17 cellular contexts compared by ENCODE assay signal in genomic region chr17:76333673-76334505, GRCh38. TPM values are rescaled to one million over a fixed set of nuclear protein-coding genes. Genes with fewer than 3 reads are reported as not detected.
A peak's percentile ranks its signal among the peaks of the same experiment; 100 is the strongest.
DNase-seq lines count a peak whose midpoint lies in the region; ATAC-seq, FAIRE-seq and TF ChIP-seq lines count a peak whose summit lies in the region.
"Had no signal": no experiment of that assay in that cellular context is flagged by ENCODE, and none has a peak within 500 bp of the region (broad histone marks: within the 10 kb centered on the region; RNA-seq: fewer than 3 reads in every experiment).

No MANE protein-coding gene starts in this region.

- peaks cover 28% of the 10 kb centered on the region for H4K20me1 ChIP-seq in HepG2 (ENCODE audit: insufficient read depth, low read length)
- no peaks in the 10 kb centered on the region for H4K20me1 ChIP-seq in K562 (replicated peaks; ENCODE audit: control insufficient read depth, insufficient read depth, low read length)

- TF ChIP-seq EP300 in HepG2 (IDR thresholded peaks at IDR 0.05; ENCODE audit: low read depth in 2 of 2, low read length in 2 of 2) (no peak), HepG2 (CRISPR knock-in tag; IDR thresholded peaks at IDR 0.05; ENCODE audit: borderline replicate concordance) (no peak), K562 (IDR thresholded peaks at IDR 0.05; ENCODE audit: low read length) (no peak)

- TF ChIP-seq POLR2A in HepG2 (IDR thresholded peaks at IDR 0.05; ENCODE audit: insufficient read depth in 1 of 2, low read depth in 2 of 2, low read length in 2 of 2) (no peak), right lobe of liver (IDR thresholded peaks at IDR 0.05) (no peak), K562 (conservative IDR thresholded peaks at IDR 0.05) (no peak)

- in situ Hi-C loops in HepG2 (cut with HindIII; ENCODE audit: extremely low pct_ligation_motif_present, low pct_unique_long_range_greater_than_20kb) (no loop called here), K562 (cut with MboI) (no loop called here)

- intact Hi-C loops in HepG2 (cut with micrococcal nuclease; ENCODE audit: unreplicated experiment) (no loop called here), right lobe of liver (cut with DNase I) (no loop called here), K562 (cut with micrococcal nuclease) (no loop called here)

- H3K27me3 ChIP-seq in HepG2 (ENCODE audit: control insufficient read depth in 1 of 2, insufficient read depth in 2 of 2, low read length in 2 of 2) (no peaks in the 10 kb centered on the region), right lobe of liver (no peaks in the 10 kb centered on the region), K562 (ENCODE audit: control insufficient read depth in 2 of 2, insufficient read depth in 2 of 2, low read length in 2 of 2) (no peaks in the 10 kb centered on the region)
- H3K27me3 ChIP-seq: BLaER1 treated with 17β-estradiol and CSF1 and Interleukin-3, amounts not matched to agents 10 nM and 100 nM; SJCRH30 had no signal

- H3K4me1 ChIP-seq in HepG2 (ENCODE audit: insufficient read depth, low read length) (no peaks in the 10 kb centered on the region), right lobe of liver (peaks cover 0 to 8% (median 4%) of the 10 kb centered on the region in 4 donors), K562 (replicated peaks in 1 of 2; ENCODE audit: control insufficient read depth in 2 of 2, insufficient read depth in 2 of 2, low read length in 2 of 2) (no peaks in the 10 kb centered on the region; a peak in 2 of 5 replicates)
- H3K4me1 ChIP-seq: A549 had no signal

- H3K4me2 ChIP-seq in HepG2 (ENCODE audit: low read depth, low read length): no peak overlapping the region
- H3K4me2 ChIP-seq in K562 (ENCODE audit: insufficient read depth, low read length): no peak overlapping the region
- H3K4me2 ChIP-seq: A549; BLaER1 treated with 17β-estradiol and CSF1 and Interleukin-3, amounts not matched to agents 10 nM and 100 nM had no signal

- 89% methylated on average over 11 of the region's 11 CpGs for WGBS in HepG2 (ENCODE audit: low lambda C conversion rate)
- WGBS in right lobe of liver (ENCODE audit: insufficient coverage, low coverage, low lambda C conversion rate, missing lambda C conversion rate): 73% methylated on average over 10 of the region's 11 CpGs
- WGBS in K562 (ENCODE audit: insufficient coverage, low coverage, missing lambda C conversion rate): 76% methylated on average over 10 of the region's 11 CpGs

- peak overlapping the region; percentile 55 for H3K27ac Mint-ChIP-seq in nephron progenitor cell
- H3K27ac Mint-ChIP-seq in stimulated activated effector memory CD8-positive, alpha-beta T cell treated with anti-CD3 and anti-CD28 coated beads, Interleukin-12 subunit alpha, Interleukin-12 subunit beta, amount 100 ng/mL, for 72 hours: peak overlapping the region; percentile 64

- ATAC-seq in HepG2 (no peak), right lobe of liver (no peak), K562 (no peak), GM18909 (IDR thresholded peaks at IDR 0.05; ENCODE audit: poor library complexity, unreplicated experiment) (no peak), HG03354 (IDR thresholded peaks at IDR 0.05; ENCODE audit: poor library complexity, severe bottlenecking, unreplicated experiment) (no peak)
- ATAC-seq in stimulated activated effector memory CD8-positive, alpha-beta T cell treated with anti-CD3 and anti-CD28 coated beads, Interleukin-12 subunit alpha, Interleukin-12 subunit beta, amount 100 ng/mL, for 72 hours: no peak
- ATAC-seq: PC-3 had no signal

- H3K9ac ChIP-seq in HepG2 (ENCODE audit: insufficient read depth, low read depth, low read length) (no peak overlapping the region), K562 (ENCODE audit: insufficient read depth in 1 of 2, low read depth in 2 of 2, low read length in 2 of 2) (no peak overlapping the region)
- H3K9ac ChIP-seq: BLaER1 treated with 17β-estradiol and CSF1 and Interleukin-3, amounts not matched to agents 10 nM and 100 nM had no signal

- CTCF ChIA-PET in HepG2 (lab: Yijun Ruan, JAX; ENCODE audit: low intra/inter-chr PET ratio, low total read pairs): no interaction called here
- CTCF ChIA-PET in K562 (lab: Yijun Ruan, JAX; ENCODE audit: low intra/inter-chr PET ratio): no interaction called here

- H3K9me3 ChIP-seq in HepG2 (ENCODE audit: low read length) (no peaks in the 10 kb centered on the region), right lobe of liver (no peaks in the 10 kb centered on the region), K562 (replicated peaks; ENCODE audit: control insufficient read depth, insufficient read depth, low read depth, low read length) (no peaks in the 10 kb centered on the region)
- H3K9me3 ChIP-seq: A549; BLaER1 treated with 17β-estradiol and CSF1 and Interleukin-3, amounts not matched to agents 10 nM and 100 nM; SJCRH30 had no signal

- H3K36me3 Mint-ChIP-seq in nephron progenitor cell (ENCODE audit: low read depth): peaks cover 42% of the 10 kb centered on the region
- peaks cover 32% of the 10 kb centered on the region for H3K36me3 Mint-ChIP-seq in stimulated activated effector memory CD8-positive, alpha-beta T cell treated with anti-CD3 and anti-CD28 coated beads, Interleukin-12 subunit alpha, Interleukin-12 subunit beta, amount 100 ng/mL, for 72 hours

- no peak for FAIRE-seq in HepG2 (lab: Jason Lieb, UNC)
- no peak for FAIRE-seq in K562 (lab: Jason Lieb, UNC)
- FAIRE-seq: A549 had no signal

- no TSS peak for BruUV-seq in HepG2 (replicated peaks; lab: Mats Ljungman, UMichigan)
- no TSS peak for BruUV-seq in K562 (replicated peaks; lab: Mats Ljungman, UMichigan)

- H2AFZ ChIP-seq in HepG2 (ENCODE audit: low read length): no peak overlapping the region
- no peak overlapping the region for H2AFZ ChIP-seq in K562 (ENCODE audit: low read depth, low read length)

- peaks cover 33 to 72% of the 10 kb centered on the region in 2 experiments for H3K36me3 ChIP-seq in HepG2 (replicated peaks in 1 of 2; ENCODE audit: control insufficient read depth in 1 of 2, insufficient read depth in 2 of 2, low read length in 2 of 2)
- H3K36me3 ChIP-seq in right lobe of liver: peaks cover 0 to 27% (median 12%) of the 10 kb centered on the region in 4 donors
- peaks cover 35% of the 10 kb centered on the region for H3K36me3 ChIP-seq in K562 (ENCODE audit: control insufficient read depth, insufficient read depth, low read length)

- H3K4me3 ChIP-seq in HepG2 (replicated peaks in 1 of 3; ENCODE audit: insufficient read depth in 1 of 3, low read depth in 2 of 3, low read length in 3 of 3) (no peak overlapping the region), right lobe of liver (no peak overlapping the region), K562 (no peak overlapping the region)
- H3K4me3 ChIP-seq: A549; BLaER1 treated with 17β-estradiol and CSF1 and Interleukin-3, amounts not matched to agents 10 nM and 100 nM; SJCRH30 had no signal

- H3K4me1 Mint-ChIP-seq in nephron progenitor cell: peaks cover 5% of the 10 kb centered on the region
- H3K4me1 Mint-ChIP-seq in stimulated activated effector memory CD8-positive, alpha-beta T cell treated with anti-CD3 and anti-CD28 coated beads, Interleukin-12 subunit alpha, Interleukin-12 subunit beta, amount 100 ng/mL, for 72 hours: peaks cover 6% of the 10 kb centered on the region

- TF ChIP-seq RAD21 in HepG2 (CRISPR knock-in tag; IDR thresholded peaks at IDR 0.05) (no peak), K562 (CRISPR knock-in tag; conservative IDR thresholded peaks at IDR 0.05 in 1 of 2, IDR thresholded peaks at IDR 0.05 in 1 of 2) (no peak)

- peaks cover 63% of the 10 kb centered on the region for H3K79me2 ChIP-seq in HepG2 (ENCODE audit: insufficient read depth, low read length)
- peaks cover 3% of the 10 kb centered on the region; the same call in 1 of the 3 replicates for H3K79me2 ChIP-seq in K562 (ENCODE audit: control insufficient read depth, insufficient read depth, low read length)

- no peak overlapping the region for H3K4me3 Mint-ChIP-seq in nephron progenitor cell
- H3K4me3 Mint-ChIP-seq in stimulated activated effector memory CD8-positive, alpha-beta T cell treated with anti-CD3 and anti-CD28 coated beads, Interleukin-12 subunit alpha, Interleukin-12 subunit beta, amount 100 ng/mL, for 72 hours: no peak overlapping the region
- H3K4me3 Mint-ChIP-seq: H9, IgD-negative memory B cell had no signal

- POLR2A ChIA-PET in HepG2 (lab: Yijun Ruan, JAX) (interaction anchor here (1.0 to 2.1 kb wide), 3 partner anchors 11 to 42 kb away, joined by 3 to 4 read pairs (median 4); no protein-coding TSS in a partner anchor), K562 (lab: Yijun Ruan, JAX) (no interaction called here)

- H3K27ac ChIP-seq in HepG2 (ENCODE audit: extremely low read length, insufficient read depth, low read length): no peak overlapping the region
- no peak overlapping the region for H3K27ac ChIP-seq in right lobe of liver
- H3K27ac ChIP-seq in K562 (ENCODE audit: extremely low read depth, low read depth, low read length): no peak overlapping the region
- H3K27ac ChIP-seq: A549; BLaER1 treated with 17β-estradiol and CSF1 and Interleukin-3, amounts not matched to agents 10 nM and 100 nM; SJCRH30 had no signal

- no peaks in the 10 kb centered on the region for H3K9me1 ChIP-seq in K562 (ENCODE audit: control insufficient read depth, insufficient read depth, low read length)

- TF ChIP-seq CTCF in HepG2 (CRISPR knock-in tag; IDR thresholded peaks at IDR 0.05) (no peak), right lobe of liver (IDR thresholded peaks at IDR 0.05) (no peak), K562 (IDR thresholded peaks at IDR 0.05 in 2 of 3, conservative IDR thresholded peaks at IDR 0.05 in 1 of 3; ENCODE audit: insufficient read depth in 2 of 3, low read depth in 1 of 3, low read length in 3 of 3) (no peak), nephron progenitor cell (IDR thresholded peaks at IDR 0.05) (no peak)

- no peaks in the 10 kb centered on the region for H3K27me3 Mint-ChIP-seq in nephron progenitor cell (ENCODE audit: low read depth, poor library complexity)
- H3K27me3 Mint-ChIP-seq: IgD-negative memory B cell had no signal

- H3K9me3 Mint-ChIP-seq in nephron progenitor cell: no peaks in the 10 kb centered on the region
- no peaks in the 10 kb centered on the region for H3K9me3 Mint-ChIP-seq in stimulated activated effector memory CD8-positive, alpha-beta T cell treated with anti-CD3 and anti-CD28 coated beads, Interleukin-12 subunit alpha, Interleukin-12 subunit beta, amount 100 ng/mL, for 72 hours
- H3K9me3 Mint-ChIP-seq: H9, IgD-negative memory B cell had no signal

- DNase-seq in HepG2 (ENCODE audit: low spot score) (no peak), right lobe of liver (no peak), K562 (ENCODE audit: extremely low read depth in 1 of 4, low spot score in 3 of 4) (no peak), nephron progenitor cell (no peak), DMS114 treated with DMSO at 0.1 percent for 48 hours (lab: John Stamatoyannopoulos, UW; ENCODE audit: unreplicated experiment) (no peak)
- no peak for DNase-seq in stimulated activated effector memory CD8-positive, alpha-beta T cell treated with anti-CD3 and anti-CD28 coated beads, Interleukin-12 subunit alpha, Interleukin-12 subunit beta, amount 100 ng/mL, for 72 hours (ENCODE audit: low spot score in 2 of 2)
- DNase-seq: H9, NCI-H187 treated with DMSO at 0.1 percent for 48 hours, NCI-H2171, NCI-H774, PC-3, SJCRH30 had no signal

RNA-seq across cellular contexts. Expression of gene PRPSAP1, which starts 19.8 kb away (rescaled TPM):
- total RNA-seq in HepG2 (2016; rRNA removed; fragmentation: Illumina TruSeq; extraction: Trizol): 91.1 and 115 TPM in 2 replicates
- total RNA-seq in HepG2 (2016; cell fraction: cytosol; rRNA removed; fragmentation: Illumina TruSeq; extraction: Trizol; ENCODE audit: low read depth): 50.9 and 56.3 TPM in 2 replicates
- 93.8 and 106 TPM in 2 replicates for total RNA-seq in HepG2 (2016; cell fraction: insoluble cytoplasmic fraction; rRNA removed; fragmentation: Illumina TruSeq; extraction: Trizol)
- total RNA-seq in HepG2 (2016; cell fraction: membrane; rRNA removed; fragmentation: Illumina TruSeq; extraction: Trizol): 62.1 and 63.3 TPM in 2 replicates
- total RNA-seq in HepG2 (2016; cell fraction: nucleus; rRNA removed; fragmentation: Illumina TruSeq; extraction: Trizol): 97.5 and 106 TPM in 2 replicates
- polyA plus RNA-seq in HepG2 (2011; rRNA removed): 314 and 325 TPM in 2 replicates
- 244 and 264 TPM in 2 replicates for polyA plus RNA-seq in HepG2 (2011; cell fraction: cytosol; rRNA removed)
- polyA plus RNA-seq in HepG2 (2011; cell fraction: nucleus; rRNA removed): 676 and 852 TPM in 2 replicates
- polyA plus RNA-seq in HepG2 (2012): 192 and 251 TPM in 2 replicates
- 24.9 and 31.2 TPM in 2 replicates for polyA plus RNA-seq in HepG2 (2016; cell fraction: cytosol; fragmentation: Illumina TruSeq; extraction: Trizol; ENCODE audit: low read depth)
- 142 and 162 TPM in 2 replicates for polyA plus RNA-seq in HepG2 (2016; cell fraction: insoluble cytoplasmic fraction; fragmentation: Illumina TruSeq; extraction: Trizol; ENCODE audit: low read depth)
- 50.3 and 53.9 TPM in 2 replicates for polyA plus RNA-seq in HepG2 (2016; cell fraction: membrane; fragmentation: Illumina TruSeq; extraction: Trizol; ENCODE audit: low read depth)
- 198 and 200 TPM in 2 replicates for polyA plus RNA-seq in HepG2 (2016; cell fraction: nucleus; fragmentation: Illumina TruSeq; extraction: Trizol; ENCODE audit: insufficient read depth, low read depth)
- 54.9 and 219 TPM in 2 replicates for polyA minus RNA-seq in HepG2 (2011; rRNA and poly(A)+ RNA removed; ENCODE audit: low replicate concordance)
- 108 and 118 TPM in 2 replicates for polyA minus RNA-seq in HepG2 (2011; cell fraction: cytosol; rRNA and poly(A)+ RNA removed)
- 292 and 371 TPM in 2 replicates for polyA minus RNA-seq in HepG2 (2011; cell fraction: nucleus; rRNA and poly(A)+ RNA removed)
- total RNA-seq in right lobe of liver: 10 to 100 TPM; 39.3 to 55.6 (median 45.1) TPM
- 154 and 205 TPM in 2 replicates for total RNA-seq in K562 (2011; cell fraction: chromatin; rRNA removed; ENCODE audit: low replicate concordance)
- 107 and 112 TPM in 2 replicates for total RNA-seq in K562 (2011; cell fraction: nucleolus; rRNA removed)
- 122 and 124 TPM in 2 replicates for total RNA-seq in K562 (2011; cell fraction: nucleoplasm; rRNA removed)
- total RNA-seq in K562 (2014; rRNA removed): 18.6 and 21.9 TPM in 2 replicates
- total RNA-seq in K562 (2014; rRNA removed; fragmentation: Illumina TruSeq; extraction: Trizol): 39.3 and 39.4 TPM in 2 replicates
- 38.0 and 40.8 TPM in 2 replicates for total RNA-seq in K562 (2015; rRNA removed; fragmentation: Illumina TruSeq; extraction: Trizol)
- 65.8 and 70.8 TPM in 2 replicates for total RNA-seq in K562 (2021)
- polyA plus RNA-seq in K562 (2011; rRNA removed): 77.1 and 89.9 TPM in 2 replicates
- polyA plus RNA-seq in K562 (2011; cell fraction: cytosol; rRNA removed): 42.1 and 76.8 TPM in 2 replicates
- polyA plus RNA-seq in K562 (2011; cell fraction: nucleus; rRNA removed): 228 and 401 TPM in 2 replicates
- 50.3 and 72.3 TPM in 2 replicates for polyA plus RNA-seq in K562 (2012)
- 70.0 and 73.4 TPM in 2 replicates for polyA plus RNA-seq in K562 (2014; fragmentation: Illumina TruSeq; extraction: Trizol)
- 10 to 100 TPM; 21.9 to 31.9 TPM for polyA plus RNA-seq in K562 (2014; fragmentation: Nextera tagmentation; extraction: Ambion mirVana)
- 61.2 and 72.8 TPM in 2 replicates for polyA plus RNA-seq in K562 (2014; rRNA removed)
- 63.9 and 65.4 TPM in 2 replicates for polyA minus RNA-seq in K562 (2011; rRNA and poly(A)+ RNA removed)
- polyA minus RNA-seq in K562 (2011; cell fraction: cytosol; rRNA and poly(A)+ RNA removed): 26.3 and 27.2 TPM in 2 replicates
- 30.6 and 71.0 TPM in 2 replicates for polyA minus RNA-seq in K562 (2011; cell fraction: nucleus; rRNA and poly(A)+ RNA removed)

RNA-seq across cellular contexts. Expression of gene QRICH2, which starts 25.8 kb away (rescaled TPM):
- total RNA-seq in HepG2 (2016; rRNA removed; fragmentation: Illumina TruSeq; extraction: Trizol) (2.7 and 3.7 TPM in 2 replicates), right lobe of liver (1 to 10 TPM in 4 of 6 experiments, under 1 TPM in 2; 0.43 to 2.2 (median 1.5) TPM), K562 (2014; rRNA removed) (1.3 and 1.5 TPM in 2 replicates), K562 (2014; rRNA removed; fragmentation: Illumina TruSeq; extraction: Trizol) (0.89 and 1.1 TPM in 2 replicates), K562 (2015; rRNA removed; fragmentation: Illumina TruSeq; extraction: Trizol) (1.6 and 2.0 TPM in 2 replicates), K562 (2021) (1.4 and 2.0 TPM in 2 replicates)
- total RNA-seq in HepG2 (2016; cell fraction: cytosol; rRNA removed; fragmentation: Illumina TruSeq; extraction: Trizol; ENCODE audit: low read depth): 3.1 and 3.3 TPM in 2 replicates
- 2.3 and 3.7 TPM in 2 replicates for total RNA-seq in HepG2 (2016; cell fraction: insoluble cytoplasmic fraction; rRNA removed; fragmentation: Illumina TruSeq; extraction: Trizol)
- 4.0 and 4.5 TPM in 2 replicates for total RNA-seq in HepG2 (2016; cell fraction: membrane; rRNA removed; fragmentation: Illumina TruSeq; extraction: Trizol)
- 4.4 and 6.1 TPM in 2 replicates for total RNA-seq in HepG2 (2016; cell fraction: nucleus; rRNA removed; fragmentation: Illumina TruSeq; extraction: Trizol)
- polyA plus RNA-seq in HepG2 (2011; rRNA removed) (5.7 and 11.5 TPM in 2 replicates), K562 (2011; rRNA removed) (0.46 and 1.3 TPM in 2 replicates), K562 (2014; fragmentation: Illumina TruSeq; extraction: Trizol) (0.40 and 0.61 TPM in 2 replicates), K562 (2014; fragmentation: Nextera tagmentation; extraction: Ambion mirVana) (under 1 TPM; 0.03 to 0.07 TPM), K562 (2014; rRNA removed) (0.81 and 1.2 TPM in 2 replicates)
- 3.4 and 3.8 TPM in 2 replicates for polyA plus RNA-seq in HepG2 (2011; cell fraction: cytosol; rRNA removed)
- 58.0 and 60.6 TPM in 2 replicates for polyA plus RNA-seq in HepG2 (2011; cell fraction: nucleus; rRNA removed)
- polyA plus RNA-seq in HepG2 (2012): 1.5 and 7.5 TPM in 2 replicates
- polyA plus RNA-seq in HepG2 (2016; cell fraction: cytosol; fragmentation: Illumina TruSeq; extraction: Trizol; ENCODE audit: low read depth): 0.94 and 1.1 TPM in 2 replicates
- 1.2 TPM in 2 replicates for polyA plus RNA-seq in HepG2 (2016; cell fraction: insoluble cytoplasmic fraction; fragmentation: Illumina TruSeq; extraction: Trizol; ENCODE audit: low read depth)
- polyA plus RNA-seq in HepG2 (2016; cell fraction: membrane; fragmentation: Illumina TruSeq; extraction: Trizol; ENCODE audit: low read depth): 1.0 and 1.5 TPM in 2 replicates
- polyA plus RNA-seq in HepG2 (2016; cell fraction: nucleus; fragmentation: Illumina TruSeq; extraction: Trizol; ENCODE audit: insufficient read depth, low read depth): 10.2 and 12.1 TPM in 2 replicates
- polyA minus RNA-seq in HepG2 (2011; rRNA and poly(A)+ RNA removed; ENCODE audit: low replicate concordance): 6.3 and 21.9 TPM in 2 replicates
- polyA minus RNA-seq in HepG2 (2011; cell fraction: cytosol; rRNA and poly(A)+ RNA removed): 2.5 and 3.3 TPM in 2 replicates
- polyA minus RNA-seq in HepG2 (2011; cell fraction: nucleus; rRNA and poly(A)+ RNA removed): 12.0 and 17.0 TPM in 2 replicates
- 4.4 and 9.4 TPM in 2 replicates for total RNA-seq in K562 (2011; cell fraction: chromatin; rRNA removed; ENCODE audit: low replicate concordance)
- 3.3 and 4.1 TPM in 2 replicates for total RNA-seq in K562 (2011; cell fraction: nucleolus; rRNA removed)
- 2.4 TPM in 2 replicates for total RNA-seq in K562 (2011; cell fraction: nucleoplasm; rRNA removed)
- polyA plus RNA-seq in K562 (2011; cell fraction: cytosol; rRNA removed): 0.82 and 1.0 TPM in 2 replicates
- 3.4 and 4.1 TPM in 2 replicates for polyA plus RNA-seq in K562 (2011; cell fraction: nucleus; rRNA removed)
- 1.5 and 13.0 TPM in 2 replicates for polyA plus RNA-seq in K562 (2012)
- polyA minus RNA-seq in K562 (2011; rRNA and poly(A)+ RNA removed): 6.7 and 10.1 TPM in 2 replicates
- polyA minus RNA-seq in K562 (2011; cell fraction: cytosol; rRNA and poly(A)+ RNA removed): 1.8 and 2.2 TPM in 2 replicates
- polyA minus RNA-seq in K562 (2011; cell fraction: nucleus; rRNA and poly(A)+ RNA removed): 1.1 and 2.2 TPM in 2 replicates

RNA-seq across cellular contexts. Expression of gene SPHK1, which starts 50.5 kb away (rescaled TPM):
- 111 and 160 TPM in 2 replicates for total RNA-seq in HepG2 (2016; rRNA removed; fragmentation: Illumina TruSeq; extraction: Trizol)
- total RNA-seq in HepG2 (2016; cell fraction: cytosol; rRNA removed; fragmentation: Illumina TruSeq; extraction: Trizol; ENCODE audit: low read depth): 48.7 and 63.1 TPM in 2 replicates
- 101 and 161 TPM in 2 replicates for total RNA-seq in HepG2 (2016; cell fraction: insoluble cytoplasmic fraction; rRNA removed; fragmentation: Illumina TruSeq; extraction: Trizol)
- 105 and 128 TPM in 2 replicates for total RNA-seq in HepG2 (2016; cell fraction: membrane; rRNA removed; fragmentation: Illumina TruSeq; extraction: Trizol)
- 124 and 150 TPM in 2 replicates for total RNA-seq in HepG2 (2016; cell fraction: nucleus; rRNA removed; fragmentation: Illumina TruSeq; extraction: Trizol)
- polyA plus RNA-seq in HepG2 (2011; rRNA removed): 129 and 137 TPM in 2 replicates
- 113 and 185 TPM in 2 replicates for polyA plus RNA-seq in HepG2 (2011; cell fraction: cytosol; rRNA removed)
- 814 and 941 TPM in 2 replicates for polyA plus RNA-seq in HepG2 (2011; cell fraction: nucleus; rRNA removed)
- polyA plus RNA-seq in HepG2 (2012): 59.0 and 123 TPM in 2 replicates
- polyA plus RNA-seq in HepG2 (2016; cell fraction: cytosol; fragmentation: Illumina TruSeq; extraction: Trizol; ENCODE audit: low read depth): 41.1 and 53.2 TPM in 2 replicates
- polyA plus RNA-seq in HepG2 (2016; cell fraction: insoluble cytoplasmic fraction; fragmentation: Illumina TruSeq; extraction: Trizol; ENCODE audit: low read depth): 89.1 and 103 TPM in 2 replicates
- 74.4 and 85.2 TPM in 2 replicates for polyA plus RNA-seq in HepG2 (2016; cell fraction: membrane; fragmentation: Illumina TruSeq; extraction: Trizol; ENCODE audit: low read depth)
- 289 and 305 TPM in 2 replicates for polyA plus RNA-seq in HepG2 (2016; cell fraction: nucleus; fragmentation: Illumina TruSeq; extraction: Trizol; ENCODE audit: insufficient read depth, low read depth)
- polyA minus RNA-seq in HepG2 (2011; rRNA and poly(A)+ RNA removed; ENCODE audit: low replicate concordance): 11.2 and 115 TPM in 2 replicates
- polyA minus RNA-seq in HepG2 (2011; cell fraction: cytosol; rRNA and poly(A)+ RNA removed): 29.9 and 32.1 TPM in 2 replicates
- polyA minus RNA-seq in HepG2 (2011; cell fraction: nucleus; rRNA and poly(A)+ RNA removed): 63.9 and 90.6 TPM in 2 replicates
- total RNA-seq in right lobe of liver: 1 to 10 TPM in 4 of 6 experiments, under 1 TPM in 2; 0.35 to 2.6 (median 1.5) TPM
- 17.0 and 55.7 TPM in 2 replicates for total RNA-seq in K562 (2011; cell fraction: chromatin; rRNA removed; ENCODE audit: low replicate concordance)
- 66.3 and 72.5 TPM in 2 replicates for total RNA-seq in K562 (2011; cell fraction: nucleolus; rRNA removed)
- total RNA-seq in K562 (2011; cell fraction: nucleoplasm; rRNA removed): 31.6 and 33.4 TPM in 2 replicates
- 60.3 and 69.6 TPM in 2 replicates for total RNA-seq in K562 (2014; rRNA removed)
- 5.6 and 8.0 TPM in 2 replicates for total RNA-seq in K562 (2014; rRNA removed; fragmentation: Illumina TruSeq; extraction: Trizol)
- 14.1 and 14.9 TPM in 2 replicates for total RNA-seq in K562 (2015; rRNA removed; fragmentation: Illumina TruSeq; extraction: Trizol)
- total RNA-seq in K562 (2021): 56.2 and 58.2 TPM in 2 replicates
- polyA plus RNA-seq in K562 (2011; rRNA removed): 20.2 and 21.6 TPM in 2 replicates
- 25.9 and 63.1 TPM in 2 replicates for polyA plus RNA-seq in K562 (2011; cell fraction: cytosol; rRNA removed)
- polyA plus RNA-seq in K562 (2011; cell fraction: nucleus; rRNA removed): 93.7 and 187 TPM in 2 replicates
- 26.8 and 28.6 TPM in 2 replicates for polyA plus RNA-seq in K562 (2012)
- polyA plus RNA-seq in K562 (2014; fragmentation: Illumina TruSeq; extraction: Trizol): 14.5 and 25.0 TPM in 2 replicates
- polyA plus RNA-seq in K562 (2014; fragmentation: Nextera tagmentation; extraction: Ambion mirVana): 1 to 10 TPM in 1 of 2 experiments, under 1 TPM in 1; 0.21 to 1.9 TPM
- 45.3 and 51.4 TPM in 2 replicates for polyA plus RNA-seq in K562 (2014; rRNA removed)
- polyA minus RNA-seq in K562 (2011; rRNA and poly(A)+ RNA removed): 3.0 and 8.2 TPM in 2 replicates
- 11.8 and 12.5 TPM in 2 replicates for polyA minus RNA-seq in K562 (2011; cell fraction: cytosol; rRNA and poly(A)+ RNA removed)
- polyA minus RNA-seq in K562 (2011; cell fraction: nucleus; rRNA and poly(A)+ RNA removed): 19.1 and 19.3 TPM in 2 replicates
- polyA plus RNA-seq: IgD-negative memory B cell had no signal

Comparison
In these comparisons a context has a peak if more than half of its experiments do, and no peak if none do; other contexts are left out.
1. Of the 241 proteins assayed by ChIP-seq in both HepG2 and K562: peak only in HepG2: RBFOX2 and RBM22; only in K562: PRDM10; in both: ZNF24; in neither: 237.